ENCODE assay signal across 1 cellular context in genomic region chr4:38062088-38062893, GRCh38.
A peak's percentile ranks its signal among the peaks of the same experiment; 100 is the strongest.
TF ChIP-seq lines count a peak whose summit lies in the region.

No MANE protein-coding gene starts in this region.

TF ChIP-seq in HepG2, 621 proteins besides CTCF, POLR2A, EP300 and RAD21 (continued from another document):
- peak; percentile 45; the same call in 1 of the 2 replicates for TF ChIP-seq SAP130 (CRISPR knock-in tag; IDR thresholded peaks at IDR 0.05; ENCODE audit: low read depth)
- TF ChIP-seq, protein P1, sequence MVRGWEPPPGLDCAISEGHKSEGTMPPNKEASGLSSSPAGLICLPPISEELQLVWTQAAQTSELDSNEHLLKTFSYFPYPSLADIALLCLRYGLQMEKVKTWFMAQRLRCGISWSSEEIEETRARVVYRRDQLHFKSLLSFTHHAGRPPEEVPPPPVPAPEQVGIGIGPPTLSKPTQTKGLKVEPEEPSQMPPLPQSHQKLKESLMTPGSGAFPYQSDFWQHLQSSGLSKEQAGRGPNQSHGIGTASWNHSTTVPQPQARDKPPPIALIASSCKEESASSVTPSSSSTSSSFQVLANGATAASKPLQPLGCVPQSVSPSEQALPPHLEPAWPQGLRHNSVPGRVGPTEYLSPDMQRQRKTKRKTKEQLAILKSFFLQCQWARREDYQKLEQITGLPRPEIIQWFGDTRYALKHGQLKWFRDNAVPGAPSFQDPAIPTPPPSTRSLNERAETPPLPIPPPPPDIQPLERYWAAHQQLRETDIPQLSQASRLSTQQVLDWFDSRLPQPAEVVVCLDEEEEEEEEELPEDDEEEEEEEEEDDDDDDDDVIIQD (CRISPR knock-in tag; IDR thresholded peaks at IDR 0.05; ENCODE audit: low read depth): no peak
- TF ChIP-seq GATAD2A (CRISPR knock-in tag; IDR thresholded peaks at IDR 0.05): peak; percentile 69
- TF ChIP-seq TRIM24 (CRISPR knock-in tag; IDR thresholded peaks at IDR 0.05): no peak
- no peak for TF ChIP-seq RBM22 (optimal IDR thresholded peaks at IDR 0.05; ENCODE audit: low read length)
- TF ChIP-seq NFKBIZ (CRISPR knock-in tag; IDR thresholded peaks at IDR 0.05): no peak
- no peak for TF ChIP-seq ZNF775 (CRISPR knock-in tag; IDR thresholded peaks at IDR 0.05; ENCODE audit: borderline replicate concordance)
- TF ChIP-seq ELF3 (CRISPR knock-in tag; IDR thresholded peaks at IDR 0.05): peak; percentile 71
- TF ChIP-seq, protein P2, sequence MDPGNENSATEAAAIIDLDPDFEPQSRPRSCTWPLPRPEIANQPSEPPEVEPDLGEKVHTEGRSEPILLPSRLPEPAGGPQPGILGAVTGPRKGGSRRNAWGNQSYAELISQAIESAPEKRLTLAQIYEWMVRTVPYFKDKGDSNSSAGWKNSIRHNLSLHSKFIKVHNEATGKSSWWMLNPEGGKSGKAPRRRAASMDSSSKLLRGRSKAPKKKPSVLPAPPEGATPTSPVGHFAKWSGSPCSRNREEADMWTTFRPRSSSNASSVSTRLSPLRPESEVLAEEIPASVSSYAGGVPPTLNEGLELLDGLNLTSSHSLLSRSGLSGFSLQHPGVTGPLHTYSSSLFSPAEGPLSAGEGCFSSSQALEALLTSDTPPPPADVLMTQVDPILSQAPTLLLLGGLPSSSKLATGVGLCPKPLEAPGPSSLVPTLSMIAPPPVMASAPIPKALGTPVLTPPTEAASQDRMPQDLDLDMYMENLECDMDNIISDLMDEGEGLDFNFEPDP (CRISPR knock-in tag; conservative IDR thresholded peaks at IDR 0.05): no peak
- TF ChIP-seq, protein P3, sequence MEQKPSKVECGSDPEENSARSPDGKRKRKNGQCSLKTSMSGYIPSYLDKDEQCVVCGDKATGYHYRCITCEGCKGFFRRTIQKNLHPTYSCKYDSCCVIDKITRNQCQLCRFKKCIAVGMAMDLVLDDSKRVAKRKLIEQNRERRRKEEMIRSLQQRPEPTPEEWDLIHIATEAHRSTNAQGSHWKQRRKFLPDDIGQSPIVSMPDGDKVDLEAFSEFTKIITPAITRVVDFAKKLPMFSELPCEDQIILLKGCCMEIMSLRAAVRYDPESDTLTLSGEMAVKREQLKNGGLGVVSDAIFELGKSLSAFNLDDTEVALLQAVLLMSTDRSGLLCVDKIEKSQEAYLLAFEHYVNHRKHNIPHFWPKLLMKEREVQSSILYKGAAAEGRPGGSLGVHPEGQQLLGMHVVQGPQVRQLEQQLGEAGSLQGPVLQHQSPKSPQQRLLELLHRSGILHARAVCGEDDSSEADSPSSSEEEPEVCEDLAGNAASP (CRISPR knock-in tag; IDR thresholded peaks at IDR 0.05; ENCODE audit: borderline replicate concordance): peak; percentile 38; the same call in 1 of the 2 replicates
- TF ChIP-seq FOXK1 (CRISPR knock-in tag; IDR thresholded peaks at IDR 0.05; ENCODE audit: borderline replicate concordance, low read depth): peak; percentile 31; the same call in 1 of the 2 replicates
- no peak for TF ChIP-seq ARNT2 (CRISPR knock-in tag; IDR thresholded peaks at IDR 0.05; ENCODE audit: low read depth)
- 0 out of 2 replicates have a peak, but pooled peaks have one; percentile 18 for TF ChIP-seq BHLHE40 (IDR thresholded peaks at IDR 0.05; ENCODE audit: low read length)
- TF ChIP-seq JUNB (CRISPR knock-in tag; IDR thresholded peaks at IDR 0.05; ENCODE audit: borderline replicate concordance): no peak
- TF ChIP-seq, protein P4, sequence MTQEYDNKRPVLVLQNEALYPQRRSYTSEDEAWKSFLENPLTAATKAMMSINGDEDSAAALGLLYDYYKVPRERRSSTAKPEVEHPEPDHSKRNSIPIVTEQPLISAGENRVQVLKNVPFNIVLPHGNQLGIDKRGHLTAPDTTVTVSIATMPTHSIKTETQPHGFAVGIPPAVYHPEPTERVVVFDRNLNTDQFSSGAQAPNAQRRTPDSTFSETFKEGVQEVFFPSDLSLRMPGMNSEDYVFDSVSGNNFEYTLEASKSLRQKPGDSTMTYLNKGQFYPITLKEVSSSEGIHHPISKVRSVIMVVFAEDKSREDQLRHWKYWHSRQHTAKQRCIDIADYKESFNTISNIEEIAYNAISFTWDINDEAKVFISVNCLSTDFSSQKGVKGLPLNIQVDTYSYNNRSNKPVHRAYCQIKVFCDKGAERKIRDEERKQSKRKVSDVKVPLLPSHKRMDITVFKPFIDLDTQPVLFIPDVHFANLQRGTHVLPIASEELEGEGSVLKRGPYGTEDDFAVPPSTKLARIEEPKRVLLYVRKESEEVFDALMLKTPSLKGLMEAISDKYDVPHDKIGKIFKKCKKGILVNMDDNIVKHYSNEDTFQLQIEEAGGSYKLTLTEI (CRISPR knock-in tag; conservative IDR thresholded peaks at IDR 0.05): no peak
- no peak for TF ChIP-seq GMEB1 (CRISPR knock-in tag; IDR thresholded peaks at IDR 0.05; ENCODE audit: borderline replicate concordance)
- no peak for TF ChIP-seq SP1 (IDR thresholded peaks at IDR 0.05)
- no peak for TF ChIP-seq SP1 (CRISPR knock-in tag; IDR thresholded peaks at IDR 0.05)
- TF ChIP-seq KDM3A (CRISPR knock-in tag; IDR thresholded peaks at IDR 0.05; ENCODE audit: low read depth): peak; percentile 79; the same call in 1 of the 2 replicates
- TF ChIP-seq ZNF282 (IDR thresholded peaks at IDR 0.05; ENCODE audit: partially characterized antibody): no peak
- TF ChIP-seq RXRB (CRISPR knock-in tag; IDR thresholded peaks at IDR 0.05; ENCODE audit: borderline replicate concordance): peak; percentile 58; the same call in 1 of the 2 replicates
- 0 out of 2 replicates have a peak, but pooled peaks have one; percentile 20 for TF ChIP-seq ERF (CRISPR knock-in tag; IDR thresholded peaks at IDR 0.05)
- 0 out of 2 replicates have a peak, but pooled peaks have one; percentile 27 for TF ChIP-seq BRCA1 (CRISPR knock-in tag; IDR thresholded peaks at IDR 0.05)
- TF ChIP-seq THAP11 (CRISPR knock-in tag; IDR thresholded peaks at IDR 0.05): no peak
- TF ChIP-seq TEAD3 (CRISPR knock-in tag; optimal IDR thresholded peaks at IDR 0.05; ENCODE audit: borderline replicate concordance): peak; percentile 51
- TF ChIP-seq IRF2 (CRISPR knock-in tag; IDR thresholded peaks at IDR 0.05): 0 out of 2 replicates have a peak, but pooled peaks have one; percentile 39
- no peak for TF ChIP-seq ZNF503 (CRISPR knock-in tag; IDR thresholded peaks at IDR 0.05)
- no peak for TF ChIP-seq ZFY (CRISPR knock-in tag; IDR thresholded peaks at IDR 0.05)
- 0 out of 3 replicates have a peak, but pooled peaks have one; percentile 13 for TF ChIP-seq MXI1 (IDR thresholded peaks at IDR 0.05; ENCODE audit: borderline replicate concordance, low read depth, low read length)
- TF ChIP-seq CEBPG (CRISPR knock-in tag; IDR thresholded peaks at IDR 0.05): 0 out of 2 replicates have a peak, but pooled peaks have one; percentile 9
- peak; percentile 37; the same call in 1 of the 2 replicates for TF ChIP-seq FOXK2 (IDR thresholded peaks at IDR 0.05)
- 0 out of 2 replicates have a peak, but pooled peaks have one; percentile 12 for TF ChIP-seq ZNF609 (CRISPR knock-in tag; IDR thresholded peaks at IDR 0.05; ENCODE audit: borderline replicate concordance)
- peak; percentile 49; the same call in 1 of the 2 replicates for TF ChIP-seq BCL6 (CRISPR knock-in tag; IDR thresholded peaks at IDR 0.05)
- TF ChIP-seq ETV5 (CRISPR knock-in tag; IDR thresholded peaks at IDR 0.05; ENCODE audit: borderline replicate concordance): peak; percentile 32; the same call in 1 of the 2 replicates
- no peak for TF ChIP-seq ZNF75D (CRISPR knock-in tag; IDR thresholded peaks at IDR 0.05; ENCODE audit: borderline replicate concordance)
- TF ChIP-seq, protein P5, sequence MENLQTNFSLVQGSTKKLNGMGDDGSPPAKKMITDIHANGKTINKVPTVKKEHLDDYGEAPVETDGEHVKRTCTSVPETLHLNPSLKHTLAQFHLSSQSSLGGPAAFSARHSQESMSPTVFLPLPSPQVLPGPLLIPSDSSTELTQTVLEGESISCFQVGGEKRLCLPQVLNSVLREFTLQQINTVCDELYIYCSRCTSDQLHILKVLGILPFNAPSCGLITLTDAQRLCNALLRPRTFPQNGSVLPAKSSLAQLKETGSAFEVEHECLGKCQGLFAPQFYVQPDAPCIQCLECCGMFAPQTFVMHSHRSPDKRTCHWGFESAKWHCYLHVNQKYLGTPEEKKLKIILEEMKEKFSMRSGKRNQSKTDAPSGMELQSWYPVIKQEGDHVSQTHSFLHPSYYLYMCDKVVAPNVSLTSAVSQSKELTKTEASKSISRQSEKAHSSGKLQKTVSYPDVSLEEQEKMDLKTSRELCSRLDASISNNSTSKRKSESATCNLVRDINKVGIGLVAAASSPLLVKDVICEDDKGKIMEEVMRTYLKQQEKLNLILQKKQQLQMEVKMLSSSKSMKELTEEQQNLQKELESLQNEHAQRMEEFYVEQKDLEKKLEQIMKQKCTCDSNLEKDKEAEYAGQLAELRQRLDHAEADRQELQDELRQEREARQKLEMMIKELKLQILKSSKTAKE (CRISPR knock-in tag; IDR thresholded peaks at IDR 0.05; ENCODE audit: borderline replicate concordance): no peak
